Comparison of ENCODE assay signal across 18 cellular contexts in the genomic region with DNA sequence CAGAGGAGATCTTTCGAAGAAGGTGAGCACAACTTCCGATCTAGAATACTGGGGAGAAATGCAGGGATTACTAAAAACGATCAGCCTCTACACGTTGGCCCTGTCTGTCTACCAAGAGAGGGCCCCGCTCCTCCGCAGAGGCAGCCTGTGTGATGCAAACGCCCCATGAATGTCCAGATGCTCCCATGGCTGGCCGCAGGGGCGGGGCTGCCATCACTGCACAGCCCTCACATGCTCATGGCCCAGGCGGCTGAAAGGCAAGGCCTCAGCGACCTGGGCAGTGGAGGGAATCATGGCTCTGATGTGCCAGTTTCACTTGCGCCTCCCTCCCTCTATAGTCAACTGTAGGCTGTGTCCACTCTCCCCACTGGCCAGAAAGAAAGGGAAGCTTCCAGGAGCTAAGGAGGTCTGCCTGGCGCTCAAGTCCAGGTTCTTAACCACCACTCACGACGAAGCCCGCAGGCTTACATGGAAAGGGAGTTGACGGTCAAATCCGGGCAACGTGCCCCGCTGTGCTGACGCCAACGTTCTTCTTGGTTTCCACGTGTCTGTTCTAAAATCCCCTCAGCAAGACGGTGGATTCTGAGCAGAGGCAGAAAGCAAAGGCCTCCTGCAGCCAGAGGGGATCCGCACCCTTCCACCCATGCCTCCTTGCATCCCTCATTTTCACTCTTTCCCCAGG.
"Had no signal": no experiment of that assay in that cellular context is flagged by ENCODE, and none has a peak within 500 bp of the region (broad histone marks: within the 10 kb centered on the region; RNA-seq: fewer than 3 reads in every experiment).

No MANE protein-coding gene starts in this region.

- H3K27ac ChIP-seq: left lung, spleen had no signal

- H3K9me3 ChIP-seq: sigmoid colon had no signal

- ATAC-seq: activated CD8-positive, alpha-beta T cell treated with anti-CD3 and anti-CD28 coated beads for 36 hours; left lung had no signal

- FAIRE-seq: frontal cortex, TTC549 had no signal

- H3K27ac Mint-ChIP-seq: activated B cell treated with CpG ODN at 0.5 μM for 24 hours; activated CD8-positive, alpha-beta T cell treated with anti-CD3 and anti-CD28 coated beads for 36 hours; activated naive CD8-positive, alpha-beta T cell treated with anti-CD3 and anti-CD28 coated beads for 36 hours; dendritic cell treated with granulocyte-macrophage colony-stimulating factor and Interleukin-4, amounts not matched to agents 40 ng/mL and 50 ng/mL, for 4 days; memory B cell; nephron progenitor cell; stimulated activated naive CD8-positive, alpha-beta T cell treated with anti-CD3 and anti-CD28 coated beads, Interleukin-15, Interleukin-2, amounts not matched to agents 100 ng/mL and 50 ng/mL, for 24 hours had no signal

- H3K9me3 Mint-ChIP-seq: activated CD8-positive, alpha-beta T cell treated with anti-CD3 and anti-CD28 coated beads for 36 hours; memory B cell; stimulated activated naive CD8-positive, alpha-beta T cell treated with anti-CD3 and anti-CD28 coated beads, Interleukin-15, Interleukin-2, amounts not matched to agents 100 ng/mL and 50 ng/mL, for 24 hours had no signal

- H3K27me3 Mint-ChIP-seq: memory B cell had no signal

- H3K4me3 ChIP-seq: left lung, sigmoid colon, spleen had no signal

- H3K4me3 Mint-ChIP-seq: activated B cell treated with CpG ODN at 0.5 μM for 24 hours; activated CD8-positive, alpha-beta T cell treated with anti-CD3 and anti-CD28 coated beads for 36 hours; activated naive CD8-positive, alpha-beta T cell treated with anti-CD3 and anti-CD28 coated beads for 36 hours; dendritic cell treated with granulocyte-macrophage colony-stimulating factor and Interleukin-4, amounts not matched to agents 40 ng/mL and 50 ng/mL, for 4 days; memory B cell; nephron progenitor cell; stimulated activated naive CD8-positive, alpha-beta T cell treated with anti-CD3 and anti-CD28 coated beads, Interleukin-15, Interleukin-2, amounts not matched to agents 100 ng/mL and 50 ng/mL, for 24 hours had no signal

- H3K36me3 Mint-ChIP-seq: activated naive CD8-positive, alpha-beta T cell treated with anti-CD3 and anti-CD28 coated beads for 36 hours had no signal

- DNase-seq: activated B cell treated with CpG ODN at 0.5 μM for 24 hours; activated CD4-positive, alpha-beta T cell treated with anti-CD3 and anti-CD28 coated beads for 48 hours; activated CD8-positive, alpha-beta T cell treated with anti-CD3 and anti-CD28 coated beads for 36 hours; activated gamma-delta T cell; activated naive CD8-positive, alpha-beta T cell treated with anti-CD3 and anti-CD28 coated beads for 36 hours; activated T-cell treated with anti-CD3 and anti-CD28 coated beads, Interleukin-2, amount 50 U/mL, for 48 hours; effector memory CD4-positive, alpha-beta T cell; islet precursor cell; nephron progenitor cell; sigmoid colon; spleen; T-helper 2 cell had no signal

- H3K27me3 ChIP-seq: left lung, sigmoid colon, spleen had no signal
